ENCODE assay signal across 1 cellular context in the genomic region with DNA sequence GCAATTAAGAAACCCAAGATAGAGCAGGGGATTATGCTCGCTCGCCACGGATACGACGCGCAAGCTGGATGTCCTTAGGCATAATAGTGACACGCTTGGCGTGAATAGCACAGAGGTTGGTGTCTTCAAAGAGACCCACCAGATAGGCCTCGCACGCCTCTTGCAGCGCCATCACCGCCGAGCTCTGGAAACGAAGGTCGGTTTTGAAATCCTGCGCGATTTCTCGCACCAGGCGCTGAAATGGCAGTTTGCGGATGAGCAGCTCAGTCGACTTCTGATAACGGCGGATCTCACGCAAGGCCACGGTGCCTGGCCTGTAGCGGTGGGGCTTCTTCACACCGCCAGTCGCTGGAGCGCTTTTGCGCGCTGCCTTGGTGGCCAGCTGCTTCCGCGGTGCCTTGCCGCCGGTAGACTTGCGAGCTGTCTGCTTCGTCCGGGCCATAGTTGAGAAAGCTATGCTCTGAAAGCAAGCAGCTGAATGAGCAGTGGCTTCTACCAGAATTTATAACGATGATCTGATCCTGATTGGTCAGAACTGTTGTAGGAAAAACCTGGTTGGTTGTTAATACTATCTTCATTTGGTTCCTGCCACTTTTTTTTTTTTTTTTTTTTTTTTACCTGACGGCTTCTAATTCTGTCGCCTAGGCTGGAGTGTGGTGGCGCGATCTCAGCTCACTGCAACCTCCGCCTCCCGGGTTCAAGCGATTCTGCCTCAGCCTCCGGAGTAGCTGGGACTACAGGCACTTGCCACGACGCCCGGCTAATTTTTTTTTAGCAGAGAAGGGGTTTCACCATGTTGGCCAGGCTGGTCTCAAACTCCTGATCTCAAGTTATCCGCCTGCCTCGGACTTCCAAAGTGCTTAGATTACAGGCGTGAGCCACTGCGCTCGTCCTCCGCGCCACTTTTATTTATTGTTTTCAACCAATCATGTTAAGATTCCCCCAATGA.
TF ChIP-seq lines count a peak whose summit lies in the region.

No MANE protein-coding gene starts in this region.

TF ChIP-seq in K562, 482 proteins besides CTCF, POLR2A, EP300 and RAD21 (continued from another document and continues in another):
- TF ChIP-seq RHOXF2B (CRISPR knock-in tag; conservative IDR thresholded peaks at IDR 0.05) (peak; percentile 56; the same call in 1 of the 2 replicates), MTA2 (IDR thresholded peaks at IDR 0.05; ENCODE audit: low read depth) (no peak), ZNF311 (CRISPR knock-in tag; IDR thresholded peaks at IDR 0.05) (no peak), HDAC1 (IDR thresholded peaks at IDR 0.05) (peak in 1 of 2 experiments; percentile 44; a peak in 1 of 4 replicates), RBFOX2 (IDR thresholded peaks at IDR 0.05; ENCODE audit: low read depth, low read length) (peak; percentile 100), SMARCA4 (IDR thresholded peaks at IDR 0.05) (no peak; the same call in 1 of the 2 replicates), PURB (CRISPR knock-in tag; IDR thresholded peaks at IDR 0.05; ENCODE audit: low read depth) (no peak), CEBPB (tag; IDR thresholded peaks at IDR 0.05) (peak; percentile 56), RAD51 (IDR thresholded peaks at IDR 0.05; ENCODE audit: borderline replicate concordance, low read depth) (no peak), MBD2 (IDR thresholded peaks at IDR 0.05; ENCODE audit: borderline replicate concordance, low read depth) (peak; percentile 91), PHF8 (IDR thresholded peaks at IDR 0.05; ENCODE audit: borderline replicate concordance, low read length) (peak; percentile 78; the same call in 1 of the 2 replicates), ZKSCAN1 (IDR thresholded peaks at IDR 0.05; ENCODE audit: low read depth, low read length) (peak; percentile 86), GATAD2B (IDR thresholded peaks at IDR 0.05; ENCODE audit: borderline replicate concordance) (no peak), ZNF175 (CRISPR knock-in tag; IDR thresholded peaks at IDR 0.05; ENCODE audit: low read depth) (peak; percentile 34; the same call in 1 of the 2 replicates), SETDB1 (IDR thresholded peaks at IDR 0.05; ENCODE audit: low read length) (peak; percentile 66), FUS (optimal IDR thresholded peaks at IDR 0.05; ENCODE audit: low read depth, low read length) (no peak), ZKSCAN8 (CRISPR knock-in tag; IDR thresholded peaks at IDR 0.05) (no peak; the same call in 1 of the 2 replicates), CXXC5 (CRISPR knock-in tag; IDR thresholded peaks at IDR 0.05) (peak; percentile 72), ZFPM2 (CRISPR knock-in tag; IDR thresholded peaks at IDR 0.05) (peak; percentile 28; the same call in 1 of the 2 replicates), PTTG1 (tag; IDR thresholded peaks at IDR 0.05; ENCODE audit: low read depth) (no peak), ZNF76 (CRISPR knock-in tag; IDR thresholded peaks at IDR 0.05; ENCODE audit: borderline replicate concordance) (no peak), ZNF79 (CRISPR knock-in tag; IDR thresholded peaks at IDR 0.05; ENCODE audit: low read depth) (no peak), ZFX (CRISPR knock-in tag; IDR thresholded peaks at IDR 0.05) (peak; percentile 86), COPS2 (conservative IDR thresholded peaks at IDR 0.05) (no peak), POLR2G (IDR thresholded peaks at IDR 0.05; ENCODE audit: low read depth, low read length) (peak; percentile 99), IFI16 (CRISPR knock-in tag; IDR thresholded peaks at IDR 0.05) (no peak), NCOA6 (IDR thresholded peaks at IDR 0.05) (no peak), XRCC3 (IDR thresholded peaks at IDR 0.05) (peak; percentile 33; the same call in 1 of the 2 replicates), POLR2AphosphoS5 (IDR thresholded peaks at IDR 0.05; ENCODE audit: control insufficient read depth, insufficient read depth, low read depth, low read length) (peak; percentile 91), CBX1 (IDR thresholded peaks at IDR 0.05; ENCODE audit: low read depth) (peak; percentile 91), POLR3G (IDR thresholded peaks at IDR 0.05; ENCODE audit: extremely low read depth, insufficient read length, insufficient replicate concordance) (no peak), ZNF133 (CRISPR knock-in tag; IDR thresholded peaks at IDR 0.05) (no peak), ZNF143 (CRISPR knock-in tag; IDR thresholded peaks at IDR 0.05) (no peak), MTA3 (IDR thresholded peaks at IDR 0.05; ENCODE audit: borderline replicate concordance) (peak; percentile 95), PRPF4 (IDR thresholded peaks at IDR 0.05; ENCODE audit: insufficient read depth, low read depth, low read length, poor library complexity, severe bottlenecking) (peak; percentile 94), ZNF282 (CRISPR knock-in tag; IDR thresholded peaks at IDR 0.05) (no peak), NONO (IDR thresholded peaks at IDR 0.05; ENCODE audit: low read depth in 2 of 2, low read length in 1 of 2) (peak in 1 of 2 experiments; percentile 76; a peak in 2 of 4 replicates), TAF15 (IDR thresholded peaks at IDR 0.05; ENCODE audit: low read depth, low read length) (0 out of 2 replicates have a peak, but pooled peaks have one; percentile 88), YBX1 (IDR thresholded peaks at IDR 0.05) (no peak), SNRNP70 (optimal IDR thresholded peaks at IDR 0.05; ENCODE audit: low read depth, low read length) (peak; percentile 38)
- TF ChIP-seq, protein P1, sequence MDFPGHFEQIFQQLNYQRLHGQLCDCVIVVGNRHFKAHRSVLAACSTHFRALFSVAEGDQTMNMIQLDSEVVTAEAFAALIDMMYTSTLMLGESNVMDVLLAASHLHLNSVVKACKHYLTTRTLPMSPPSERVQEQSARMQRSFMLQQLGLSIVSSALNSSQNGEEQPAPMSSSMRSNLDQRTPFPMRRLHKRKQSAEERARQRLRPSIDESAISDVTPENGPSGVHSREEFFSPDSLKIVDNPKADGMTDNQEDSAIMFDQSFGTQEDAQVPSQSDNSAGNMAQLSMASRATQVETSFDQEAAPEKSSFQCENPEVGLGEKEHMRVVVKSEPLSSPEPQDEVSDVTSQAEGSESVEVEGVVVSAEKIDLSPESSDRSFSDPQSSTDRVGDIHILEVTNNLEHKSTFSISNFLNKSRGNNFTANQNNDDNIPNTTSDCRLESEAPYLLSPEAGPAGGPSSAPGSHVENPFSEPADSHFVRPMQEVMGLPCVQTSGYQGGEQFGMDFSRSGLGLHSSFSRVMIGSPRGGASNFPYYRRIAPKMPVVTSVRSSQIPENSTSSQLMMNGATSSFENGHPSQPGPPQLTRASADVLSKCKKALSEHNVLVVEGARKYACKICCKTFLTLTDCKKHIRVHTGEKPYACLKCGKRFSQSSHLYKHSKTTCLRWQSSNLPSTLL (IDR thresholded peaks at IDR 0.05), result peak; percentile 83
- TF ChIP-seq, protein P2, sequence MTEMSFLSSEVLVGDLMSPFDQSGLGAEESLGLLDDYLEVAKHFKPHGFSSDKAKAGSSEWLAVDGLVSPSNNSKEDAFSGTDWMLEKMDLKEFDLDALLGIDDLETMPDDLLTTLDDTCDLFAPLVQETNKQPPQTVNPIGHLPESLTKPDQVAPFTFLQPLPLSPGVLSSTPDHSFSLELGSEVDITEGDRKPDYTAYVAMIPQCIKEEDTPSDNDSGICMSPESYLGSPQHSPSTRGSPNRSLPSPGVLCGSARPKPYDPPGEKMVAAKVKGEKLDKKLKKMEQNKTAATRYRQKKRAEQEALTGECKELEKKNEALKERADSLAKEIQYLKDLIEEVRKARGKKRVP (CRISPR knock-in tag; IDR thresholded peaks at IDR 0.05), result 0 out of 2 replicates have a peak, but pooled peaks have one; percentile 33
- TF ChIP-seq, protein P3, sequence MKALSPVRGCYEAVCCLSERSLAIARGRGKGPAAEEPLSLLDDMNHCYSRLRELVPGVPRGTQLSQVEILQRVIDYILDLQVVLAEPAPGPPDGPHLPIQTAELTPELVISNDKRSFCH (CRISPR knock-in tag; IDR thresholded peaks at IDR 0.05), result no peak
- TF ChIP-seq, protein P3 (tag; IDR thresholded peaks at IDR 0.05), result peak; percentile 71
- TF ChIP-seq, protein P4, sequence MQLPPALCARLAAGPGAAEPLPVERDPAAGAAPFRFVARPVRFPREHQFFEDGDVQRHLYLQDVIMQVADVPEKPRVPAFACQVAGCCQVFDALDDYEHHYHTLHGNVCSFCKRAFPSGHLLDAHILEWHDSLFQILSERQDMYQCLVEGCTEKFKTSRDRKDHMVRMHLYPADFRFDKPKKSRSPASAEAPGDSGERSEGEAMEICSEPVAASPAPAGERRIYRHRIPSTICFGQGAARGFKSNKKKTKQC (CRISPR knock-in tag; IDR thresholded peaks at IDR 0.05), result peak; percentile 84
- TF ChIP-seq, protein P5, sequence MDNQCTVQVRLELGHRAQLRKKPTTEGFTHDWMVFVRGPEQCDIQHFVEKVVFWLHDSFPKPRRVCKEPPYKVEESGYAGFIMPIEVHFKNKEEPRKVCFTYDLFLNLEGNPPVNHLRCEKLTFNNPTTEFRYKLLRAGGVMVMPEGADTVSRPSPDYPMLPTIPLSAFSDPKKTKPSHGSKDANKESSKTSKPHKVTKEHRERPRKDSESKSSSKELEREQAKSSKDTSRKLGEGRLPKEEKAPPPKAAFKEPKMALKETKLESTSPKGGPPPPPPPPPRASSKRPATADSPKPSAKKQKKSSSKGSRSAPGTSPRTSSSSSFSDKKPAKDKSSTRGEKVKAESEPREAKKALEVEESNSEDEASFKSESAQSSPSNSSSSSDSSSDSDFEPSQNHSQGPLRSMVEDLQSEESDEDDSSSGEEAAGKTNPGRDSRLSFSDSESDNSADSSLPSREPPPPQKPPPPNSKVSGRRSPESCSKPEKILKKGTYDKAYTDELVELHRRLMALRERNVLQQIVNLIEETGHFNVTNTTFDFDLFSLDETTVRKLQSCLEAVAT (IDR thresholded peaks at IDR 0.05), result peak; percentile 82 to 93
- TF ChIP-seq, protein P6, sequence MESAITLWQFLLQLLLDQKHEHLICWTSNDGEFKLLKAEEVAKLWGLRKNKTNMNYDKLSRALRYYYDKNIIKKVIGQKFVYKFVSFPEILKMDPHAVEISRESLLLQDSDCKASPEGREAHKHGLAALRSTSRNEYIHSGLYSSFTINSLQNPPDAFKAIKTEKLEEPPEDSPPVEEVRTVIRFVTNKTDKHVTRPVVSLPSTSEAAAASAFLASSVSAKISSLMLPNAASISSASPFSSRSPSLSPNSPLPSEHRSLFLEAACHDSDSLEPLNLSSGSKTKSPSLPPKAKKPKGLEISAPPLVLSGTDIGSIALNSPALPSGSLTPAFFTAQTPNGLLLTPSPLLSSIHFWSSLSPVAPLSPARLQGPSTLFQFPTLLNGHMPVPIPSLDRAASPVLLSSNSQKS (CRISPR knock-in tag; IDR thresholded peaks at IDR 0.05), result no peak; the same call in 1 of the 2 replicates
- TF ChIP-seq, protein P7, sequence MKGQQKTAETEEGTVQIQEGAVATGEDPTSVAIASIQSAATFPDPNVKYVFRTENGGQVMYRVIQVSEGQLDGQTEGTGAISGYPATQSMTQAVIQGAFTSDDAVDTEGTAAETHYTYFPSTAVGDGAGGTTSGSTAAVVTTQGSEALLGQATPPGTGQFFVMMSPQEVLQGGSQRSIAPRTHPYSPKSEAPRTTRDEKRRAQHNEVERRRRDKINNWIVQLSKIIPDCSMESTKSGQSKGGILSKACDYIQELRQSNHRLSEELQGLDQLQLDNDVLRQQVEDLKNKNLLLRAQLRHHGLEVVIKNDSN (CRISPR knock-in tag; IDR thresholded peaks at IDR 0.05), result no peak
- TF ChIP-seq, protein P8, sequence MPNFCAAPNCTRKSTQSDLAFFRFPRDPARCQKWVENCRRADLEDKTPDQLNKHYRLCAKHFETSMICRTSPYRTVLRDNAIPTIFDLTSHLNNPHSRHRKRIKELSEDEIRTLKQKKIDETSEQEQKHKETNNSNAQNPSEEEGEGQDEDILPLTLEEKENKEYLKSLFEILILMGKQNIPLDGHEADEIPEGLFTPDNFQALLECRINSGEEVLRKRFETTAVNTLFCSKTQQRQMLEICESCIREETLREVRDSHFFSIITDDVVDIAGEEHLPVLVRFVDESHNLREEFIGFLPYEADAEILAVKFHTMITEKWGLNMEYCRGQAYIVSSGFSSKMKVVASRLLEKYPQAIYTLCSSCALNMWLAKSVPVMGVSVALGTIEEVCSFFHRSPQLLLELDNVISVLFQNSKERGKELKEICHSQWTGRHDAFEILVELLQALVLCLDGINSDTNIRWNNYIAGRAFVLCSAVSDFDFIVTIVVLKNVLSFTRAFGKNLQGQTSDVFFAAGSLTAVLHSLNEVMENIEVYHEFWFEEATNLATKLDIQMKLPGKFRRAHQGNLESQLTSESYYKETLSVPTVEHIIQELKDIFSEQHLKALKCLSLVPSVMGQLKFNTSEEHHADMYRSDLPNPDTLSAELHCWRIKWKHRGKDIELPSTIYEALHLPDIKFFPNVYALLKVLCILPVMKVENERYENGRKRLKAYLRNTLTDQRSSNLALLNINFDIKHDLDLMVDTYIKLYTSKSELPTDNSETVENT (CRISPR knock-in tag; IDR thresholded peaks at IDR 0.05), result peak; percentile 92
- TF ChIP-seq, protein P9, sequence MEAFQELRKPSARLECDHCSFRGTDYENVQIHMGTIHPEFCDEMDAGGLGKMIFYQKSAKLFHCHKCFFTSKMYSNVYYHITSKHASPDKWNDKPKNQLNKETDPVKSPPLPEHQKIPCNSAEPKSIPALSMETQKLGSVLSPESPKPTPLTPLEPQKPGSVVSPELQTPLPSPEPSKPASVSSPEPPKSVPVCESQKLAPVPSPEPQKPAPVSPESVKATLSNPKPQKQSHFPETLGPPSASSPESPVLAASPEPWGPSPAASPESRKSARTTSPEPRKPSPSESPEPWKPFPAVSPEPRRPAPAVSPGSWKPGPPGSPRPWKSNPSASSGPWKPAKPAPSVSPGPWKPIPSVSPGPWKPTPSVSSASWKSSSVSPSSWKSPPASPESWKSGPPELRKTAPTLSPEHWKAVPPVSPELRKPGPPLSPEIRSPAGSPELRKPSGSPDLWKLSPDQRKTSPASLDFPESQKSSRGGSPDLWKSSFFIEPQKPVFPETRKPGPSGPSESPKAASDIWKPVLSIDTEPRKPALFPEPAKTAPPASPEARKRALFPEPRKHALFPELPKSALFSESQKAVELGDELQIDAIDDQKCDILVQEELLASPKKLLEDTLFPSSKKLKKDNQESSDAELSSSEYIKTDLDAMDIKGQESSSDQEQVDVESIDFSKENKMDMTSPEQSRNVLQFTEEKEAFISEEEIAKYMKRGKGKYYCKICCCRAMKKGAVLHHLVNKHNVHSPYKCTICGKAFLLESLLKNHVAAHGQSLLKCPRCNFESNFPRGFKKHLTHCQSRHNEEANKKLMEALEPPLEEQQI (IDR thresholded peaks at IDR 0.05), result peak; percentile 69
